Comparison of ENCODE assay signal across 1 cellular context in genomic region chr5:132499440-132500243, GRCh38.
TF ChIP-seq lines count a peak whose summit lies in the region.

No MANE protein-coding gene starts in this region.

TF ChIP-seq in GM12878, 131 proteins besides CTCF, POLR2A, EP300 and RAD21:
- TF ChIP-seq SREBF2 (IDR thresholded peaks at IDR 0.05; ENCODE audit: low read length) (no peak), IKZF2 (IDR thresholded peaks at IDR 0.05) (no peak; a peak in 1 of 4 replicates), USF2 (IDR thresholded peaks at IDR 0.05; ENCODE audit: borderline replicate concordance, low read depth, low read length) (no peak), ESRRA (IDR thresholded peaks at IDR 0.05; ENCODE audit: low read length) (no peak), GATAD2B (conservative IDR thresholded peaks at IDR 0.05; ENCODE audit: low read depth) (no peak), IKZF1 (conservative IDR thresholded peaks at IDR 0.05) (peak; percentile 47; the same call in 1 of the 2 replicates), IRF4 (IDR thresholded peaks at IDR 0.05; ENCODE audit: low read depth, low read length) (no peak), BCLAF1 (IDR thresholded peaks at IDR 0.05) (no peak), PKNOX1 (IDR thresholded peaks at IDR 0.05) (peak; percentile 26; the same call in 1 of the 2 replicates), POLR2AphosphoS5 (IDR thresholded peaks at IDR 0.05; ENCODE audit: low read length) (no peak), ZZZ3 (IDR thresholded peaks at IDR 0.05; ENCODE audit: control insufficient read depth, insufficient read length, low read depth) (no peak), FOXM1 (IDR thresholded peaks at IDR 0.05; ENCODE audit: low read depth, low read length) (no peak), TBL1XR1 (IDR thresholded peaks at IDR 0.05; ENCODE audit: low read depth, low read length) (no peak), MEF2B (IDR thresholded peaks at IDR 0.05; ENCODE audit: partially characterized antibody, poor library complexity, severe bottlenecking) (no peak), SRF (IDR thresholded peaks at IDR 0.05; ENCODE audit: low read depth in 2 of 2, low read length in 2 of 2) (no peak), NR2F1 (conservative IDR thresholded peaks at IDR 0.05) (0 out of 2 replicates have a peak, but pooled peaks have one; percentile 11)
TF ChIP-seq in GM12878: peak in this region for 3.
